Comparison of ENCODE assay signal across 21 cellular contexts in the genomic region with DNA sequence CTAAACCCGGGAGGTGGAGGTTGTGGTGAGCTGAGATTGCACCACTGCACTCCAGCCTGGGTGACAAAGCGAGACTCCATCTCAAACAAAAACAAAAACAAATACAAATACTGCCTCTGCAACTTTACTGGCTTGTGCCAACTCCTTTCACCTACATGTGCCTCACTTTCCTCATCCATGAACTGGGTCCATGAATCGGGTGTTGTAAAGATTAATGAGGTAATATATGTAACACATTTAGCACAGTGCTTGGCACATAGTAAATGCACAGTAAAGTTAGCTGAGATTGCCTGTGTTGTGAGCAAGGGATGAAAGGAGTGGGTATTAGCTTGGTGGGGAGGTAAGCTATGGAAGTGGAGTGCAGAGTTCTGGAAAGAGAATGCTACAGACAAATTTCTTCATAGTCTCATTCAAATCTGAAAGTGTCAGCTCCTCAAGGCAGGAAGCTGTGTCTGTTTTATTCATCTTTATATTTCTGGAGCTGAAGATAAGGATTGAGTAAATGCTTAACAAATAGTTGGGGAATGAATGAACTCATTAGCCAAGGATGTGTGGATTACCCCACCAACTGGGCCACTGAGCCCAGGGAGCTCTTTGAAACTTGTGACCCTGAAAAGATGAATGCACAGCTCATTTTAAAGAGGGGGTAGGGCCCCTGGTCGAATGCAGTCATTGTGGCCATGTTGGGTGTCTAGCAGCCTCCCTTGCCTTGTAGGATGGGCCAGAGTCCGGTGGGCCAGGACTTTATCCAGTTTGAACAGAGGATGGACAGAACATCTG. TPM values are rescaled to one million over a fixed set of nuclear protein-coding genes. Genes with fewer than 3 reads are reported as not detected.
DNase-seq lines count a peak whose midpoint lies in the region; ATAC-seq, FAIRE-seq and TF ChIP-seq lines count a peak whose summit lies in the region.
"Had no signal": no experiment of that assay in that cellular context is flagged by ENCODE, and none has a peak within 500 bp of the region (broad histone marks: within the 10 kb centered on the region; RNA-seq: fewer than 3 reads in every experiment).

No MANE protein-coding gene starts in this region.

- no peak for TF ChIP-seq POLR2A in GM12892 (IDR thresholded peaks at IDR 0.05; ENCODE audit: low read depth, low read length)

- intact Hi-C loops in left cardiac atrium (cut with DNase I): no loop called here

- no peak for ATAC-seq in foreskin keratinocyte
- no peak for ATAC-seq in left cardiac atrium
- ATAC-seq: effector memory CD8-positive, alpha-beta T cell; gastrocnemius medialis; mucosa of descending colon had no signal

- H3K27ac ChIP-seq in foreskin keratinocyte: peak overlapping the region; percentile 50
- H3K27ac ChIP-seq: gastrocnemius medialis, KMS-11, left ventricle myocardium inferior, right atrium auricular region had no signal

- no peak for TF ChIP-seq CTCF in foreskin keratinocyte (conservative IDR thresholded peaks at IDR 0.05)

- peak; percentile 16 for DNase-seq in ACHN
- peak; percentile 48 for DNase-seq in HT1080 (ENCODE audit: low read depth)
- peak; percentile 93 for DNase-seq in amniotic epithelial cell (ENCODE audit: low read depth)
- DNase-seq in foreskin keratinocyte: peak in 1 of 2 donors; percentile 34
- no peak for DNase-seq in NCI-H526 (lab: John Stamatoyannopoulos, UW)
- DNase-seq in left cardiac atrium: no peak
- no peak for DNase-seq in GM12892 (ENCODE audit: insufficient read length)
- no peak for DNase-seq in NCI-H1436 (lab: John Stamatoyannopoulos, UW)
- DNase-seq: activated CD4-positive, alpha-beta T cell treated with anti-CD3 and anti-CD28 coated beads for 48 hours; cerebellar nuclear complex; effector memory CD8-positive, alpha-beta T cell; gastrocnemius medialis; left ventricle myocardium inferior; mucosa of descending colon; NCI-H1105; NCI-H526 treated with DMSO at 0.1 percent for 48 hours; stimulated activated naive CD4-positive, alpha-beta T cell treated with Interleukin-2 at 50 U/mL for 16 hours; trophoblast cell had no signal

- in situ Hi-C loops in ACHN (cut with HindIII; ENCODE audit: low pct_ligation_motif_present, low pct_unique_long_range_greater_than_20kb, low sequenced_read_pairs): no loop called here

- no peaks in the 10 kb centered on the region for H3K27me3 ChIP-seq in foreskin keratinocyte
- H3K27me3 ChIP-seq: gastrocnemius medialis, right atrium auricular region had no signal

- FAIRE-seq in GM12892 (lab: Jason Lieb, UNC): no peak

- H3K4me1 ChIP-seq in foreskin keratinocyte: peaks cover 19% of the 10 kb centered on the region
- H3K4me1 ChIP-seq: gastrocnemius medialis, HAP-1, left ventricle myocardium inferior, right atrium auricular region had no signal

RNA-seq across cellular contexts. Expression of a gene that starts 7.7 kb away (rescaled TPM):
- 16.9 and 23.8 TPM in 2 replicates for total RNA-seq in HT1080 (2014; rRNA removed; shearing (Covaris generic))
- 45.0 and 51.3 TPM in 2 replicates for polyA plus RNA-seq in HT1080 (2015; cell fraction: cytosol; rRNA removed)
- polyA plus RNA-seq in HT1080 (2015; cell fraction: nucleus; rRNA removed): 49.2 and 55.4 TPM in 2 replicates
- total RNA-seq in foreskin keratinocyte (147 and 163 TPM in 2 replicates), left cardiac atrium (1 to 10 TPM in 1 of 2 donors, under 1 TPM in 1; 0.74 to 1.3 TPM)
- 61.3 and 62.2 TPM in 2 replicates for polyA plus RNA-seq in foreskin keratinocyte
- polyA plus RNA-seq in GM12892 (2012; ENCODE audit: missing spikeins): 0.36 TPM

Comparison
In these comparisons a context has a peak if more than half of its experiments do, and no peak if none do; other contexts are left out.
1. DNase-seq: peak in ACHN (single experiment), HT1080 (single experiment) and amniotic epithelial cell (single experiment); none in NCI-H526 (0 of 2), left cardiac atrium (single experiment), GM12892 (single experiment) and NCI-H1436 (single experiment).